27 cellular contexts compared by ENCODE assay signal in the genomic region with DNA sequence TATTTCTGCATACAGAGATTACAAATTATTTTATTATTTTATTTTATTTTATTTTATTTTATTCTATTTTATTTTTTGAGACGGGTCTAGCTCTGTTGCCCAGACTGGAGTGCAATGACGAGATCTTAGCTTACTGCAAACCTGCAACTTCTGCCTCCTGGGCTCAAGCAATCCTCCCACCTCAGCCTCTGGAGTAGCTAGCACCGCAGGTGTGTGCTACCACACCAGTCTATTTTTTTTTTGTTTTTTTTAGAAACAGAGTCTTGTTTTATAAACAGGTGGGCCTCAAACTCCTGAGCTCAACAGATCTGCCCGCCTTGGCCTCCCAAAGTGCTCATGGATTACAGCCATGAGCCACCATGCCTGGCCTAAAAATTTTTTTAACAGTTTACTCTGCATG.
"Had no signal": no experiment of that assay in that cellular context is flagged by ENCODE, and none has a peak within 500 bp of the region (broad histone marks: within the 10 kb centered on the region; RNA-seq: fewer than 3 reads in every experiment).

No MANE protein-coding gene starts in this region.

- H2AFZ ChIP-seq: neural progenitor cell had no signal

- DNase-seq: hippocampal formation; kidney glomerular epithelial cell; left cardiac atrium; lower lobe of right lung; mammary epithelial cell; mesenchymal stem cell; naive B cell; natural killer cell; nephron progenitor cell; occipital lobe; retina; right cardiac atrium; small intestine; spleen; stimulated activated CD4-positive, alpha-beta T cell treated with anti-CD3 and anti-CD28 coated beads, Interleukin-4, amount 100 ng/mL, for 24 hours; stimulated activated naive CD4-positive, alpha-beta T cell treated with Interleukin-2 at 50 U/mL for 16 hours; stimulated activated naive CD8-positive, alpha-beta T cell treated with anti-CD3 and anti-CD28 coated beads, Interleukin-15, amount 100 ng/mL, for 72 hours; substantia nigra; uterus had no signal

- H3K4me2 ChIP-seq: neural progenitor cell had no signal

- H3K9me3 ChIP-seq: neutrophil had no signal

- H3K4me1 Mint-ChIP-seq: naive B cell; natural killer cell; stimulated activated memory B cell treated with anti-CD40 and anti-IgM and Interleukin-4, amounts not matched to agents 10 μg/mL and 1 μg/mL and 100 μg/mL, for 72 hours; stimulated activated naive CD8-positive, alpha-beta T cell treated with anti-CD3 and anti-CD28 coated beads, Interleukin-15, amount 100 ng/mL, for 72 hours had no signal

- H3K27ac Mint-ChIP-seq: naive B cell; natural killer cell; nephron progenitor cell; neural progenitor cell; progenitor cell of endocrine pancreas; stimulated activated memory B cell treated with anti-CD40 and anti-IgM and Interleukin-4, amounts not matched to agents 10 μg/mL and 1 μg/mL and 100 μg/mL, for 72 hours; stimulated activated naive CD8-positive, alpha-beta T cell treated with anti-CD3 and anti-CD28 coated beads, Interleukin-15, amount 100 ng/mL, for 72 hours; type B pancreatic cell had no signal

- H3K4me3 Mint-ChIP-seq: naive B cell; natural killer cell; nephron progenitor cell; neural progenitor cell; stimulated activated memory B cell treated with anti-CD40 and anti-IgM and Interleukin-4, amounts not matched to agents 10 μg/mL and 1 μg/mL and 100 μg/mL, for 72 hours; stimulated activated naive CD8-positive, alpha-beta T cell treated with anti-CD3 and anti-CD28 coated beads, Interleukin-15, amount 100 ng/mL, for 72 hours; type B pancreatic cell had no signal

- H3K27me3 ChIP-seq: neutrophil, tibial nerve, uterus had no signal

- H3K36me3 ChIP-seq: lower lobe of right lung, neural progenitor cell, neutrophil, spleen, tibial nerve, uterus had no signal

- ATAC-seq: left cardiac atrium; left lobe of liver; lower lobe of right lung; natural killer cell; right cardiac atrium; sciatic nerve; stimulated activated memory B cell treated with anti-CD40 and anti-IgM and Interleukin-4, amounts not matched to agents 10 μg/mL and 1 μg/mL and 100 μg/mL, for 72 hours; stimulated activated naive CD8-positive, alpha-beta T cell treated with anti-CD3 and anti-CD28 coated beads, Interleukin-15, amount 100 ng/mL, for 72 hours had no signal

- H3K4me3 ChIP-seq: lower lobe of right lung, neural progenitor cell, spleen, tibial nerve, uterus had no signal

- H3K4me1 ChIP-seq: lower lobe of right lung, spleen, tibial nerve, uterus had no signal

- H3K36me3 Mint-ChIP-seq: stimulated activated memory B cell treated with anti-CD40 and anti-IgM and Interleukin-4, amounts not matched to agents 10 μg/mL and 1 μg/mL and 100 μg/mL, for 72 hours had no signal

- H3K27ac ChIP-seq: lower lobe of right lung, neural progenitor cell, neutrophil, spleen, tibial nerve, uterus had no signal

- H3K9ac ChIP-seq: neural progenitor cell had no signal
